ENCODE assay signal across 21 cellular contexts in the genomic region with DNA sequence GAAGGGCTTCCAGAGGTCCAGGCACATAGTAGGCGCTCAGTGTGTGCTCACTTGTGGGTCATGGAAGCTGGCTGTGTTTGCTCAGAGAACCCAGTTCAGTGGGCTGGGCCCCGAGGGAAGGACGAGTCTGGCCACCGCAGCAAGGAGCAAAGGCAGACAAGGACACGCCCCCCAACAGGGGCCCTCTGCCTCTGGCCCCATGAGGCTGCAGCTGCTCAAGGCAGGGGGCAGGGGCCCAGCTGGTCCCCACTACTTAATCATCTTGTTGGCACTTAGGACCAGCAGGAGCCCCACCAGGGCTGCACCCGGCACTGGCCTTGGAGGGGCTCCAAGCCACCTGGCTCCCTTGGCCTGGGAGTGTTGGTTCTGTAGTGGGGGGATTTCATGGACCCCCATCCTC. TPM values are rescaled to one million over a fixed set of nuclear protein-coding genes. Genes with fewer than 3 reads are reported as not detected.
DNase-seq lines count a peak whose midpoint lies in the region; ATAC-seq, FAIRE-seq and TF ChIP-seq lines count a peak whose summit lies in the region.
"Had no signal": no experiment of that assay in that cellular context is flagged by ENCODE, and none has a peak within 500 bp of the region (broad histone marks: within the 10 kb centered on the region; RNA-seq: fewer than 3 reads in every experiment).

No MANE protein-coding gene starts in this region.

- peaks cover 5% of the 10 kb centered on the region for H3K27me3 Mint-ChIP-seq in endothelial cell (ENCODE audit: unreplicated experiment)
- no peaks in the 10 kb centered on the region for H3K27me3 Mint-ChIP-seq in activated CD8-positive, alpha-beta T cell treated with anti-CD3 and anti-CD28 coated beads for 36 hours
- H3K27me3 Mint-ChIP-seq in activated T-cell treated with anti-CD3 and anti-CD28 coated beads, Interleukin-2, amount 50 U/mL, for 72 hours (ENCODE audit: low read depth): peaks cover 7% of the 10 kb centered on the region
- H3K27me3 Mint-ChIP-seq: CD4-positive, alpha-beta T cell had no signal

- peaks cover 100% of the 10 kb centered on the region for H4K20me1 ChIP-seq in BLaER1

- H3K36me3 ChIP-seq in BLaER1: peaks cover 84% of the 10 kb centered on the region

- H3K27ac ChIP-seq in BLaER1: peak overlapping the region; percentile 47

- ATAC-seq in activated CD8-positive, alpha-beta T cell treated with anti-CD3 and anti-CD28 coated beads for 36 hours: no peak
- no peak for ATAC-seq in activated T-cell treated with anti-CD3 and anti-CD28 coated beads, Interleukin-2, amount 50 U/mL, for 72 hours (replicated peaks in 1 of 2)
- no peak for ATAC-seq in HG03378 (IDR thresholded peaks at IDR 0.05; ENCODE audit: unreplicated experiment)
- ATAC-seq: GM23338, HepG2 had no signal

- POLR2A ChIA-PET in activated CD8-positive, alpha-beta T cell treated with anti-CD3 and anti-CD28 coated beads for 36 hours (lab: Charles Lee): no interaction called here

- intact Hi-C loops in activated CD8-positive, alpha-beta T cell treated with anti-CD3 and anti-CD28 coated beads for 36 hours (cut with micrococcal nuclease): no loop called here

- H3K9ac ChIP-seq in BLaER1: no peak overlapping the region

- H3K4me1 Mint-ChIP-seq in endothelial cell (ENCODE audit: unreplicated experiment): no peaks in the 10 kb centered on the region
- H3K4me1 Mint-ChIP-seq in activated CD8-positive, alpha-beta T cell treated with anti-CD3 and anti-CD28 coated beads for 36 hours (ENCODE audit: low read depth): peaks cover 2% of the 10 kb centered on the region
- H3K4me1 Mint-ChIP-seq in activated T-cell treated with anti-CD3 and anti-CD28 coated beads, Interleukin-2, amount 50 U/mL, for 72 hours (ENCODE audit: low read depth): no peaks in the 10 kb centered on the region
- H3K4me1 Mint-ChIP-seq: GM23338 had no signal

- no peaks in the 10 kb centered on the region for H3K36me3 Mint-ChIP-seq in endothelial cell (ENCODE audit: low read depth, unreplicated experiment)
- H3K36me3 Mint-ChIP-seq in activated CD8-positive, alpha-beta T cell treated with anti-CD3 and anti-CD28 coated beads for 36 hours (ENCODE audit: low read depth): no peaks in the 10 kb centered on the region
- no peaks in the 10 kb centered on the region for H3K36me3 Mint-ChIP-seq in activated T-cell treated with anti-CD3 and anti-CD28 coated beads, Interleukin-2, amount 50 U/mL, for 72 hours (ENCODE audit: insufficient read depth in 2 of 2)

- FAIRE-seq in HTR-8/SVneo (lab: Jason Lieb, UNC): peak; percentile 20
- FAIRE-seq: G401.6, GM12891, HepG2 had no signal

- no peaks in the 10 kb centered on the region for H3K27me3 ChIP-seq in BLaER1

- no peak for TF ChIP-seq CTCF in endothelial cell (IDR thresholded peaks at IDR 0.05; ENCODE audit: unreplicated experiment)
- TF ChIP-seq CTCF in activated CD8-positive, alpha-beta T cell treated with anti-CD3 and anti-CD28 coated beads for 36 hours (IDR thresholded peaks at IDR 0.05): no peak

- peaks cover 86% of the 10 kb centered on the region for H3K4me1 ChIP-seq in BLaER1

- CTCF ChIA-PET in activated CD8-positive, alpha-beta T cell treated with anti-CD3 and anti-CD28 coated beads for 36 hours (lab: Charles Lee): no interaction called here

- H3K4me2 ChIP-seq in BLaER1: peak overlapping the region; percentile 93
- H3K4me2 ChIP-seq: GM23338 had no signal

- peak; percentile 18 for DNase-seq in NCI-H1694 treated with DMSO at 0.1 percent for 48 hours (lab: John Stamatoyannopoulos, UW)
- no peak for DNase-seq in NCI-H1694 (lab: John Stamatoyannopoulos, UW)
- DNase-seq in HTR-8/SVneo (ENCODE audit: insufficient read length, low spot score): no peak
- no peak for DNase-seq in endothelial cell (ENCODE audit: low spot score)
- no peak for DNase-seq in activated CD8-positive, alpha-beta T cell treated with anti-CD3 and anti-CD28 coated beads for 36 hours
- no peak for DNase-seq in activated T-cell treated with anti-CD3 and anti-CD28 coated beads, Interleukin-2, amount 50 U/mL, for 72 hours
- DNase-seq: 8988T; AML-193; C1 segment of cervical spinal cord; Calu3; CD4-positive, alpha-beta T cell; DMS153; DMS79 treated with DMSO at 0.1 percent for 48 hours; EL; H7 had no signal

- H3K4me3 ChIP-seq in BLaER1: no peak overlapping the region
- H3K4me3 ChIP-seq: GM23338 had no signal

- H3K27ac Mint-ChIP-seq in endothelial cell (ENCODE audit: unreplicated experiment): peak overlapping the region; percentile 18
- H3K27ac Mint-ChIP-seq in activated CD8-positive, alpha-beta T cell treated with anti-CD3 and anti-CD28 coated beads for 36 hours: no peak overlapping the region
- H3K27ac Mint-ChIP-seq in activated T-cell treated with anti-CD3 and anti-CD28 coated beads, Interleukin-2, amount 50 U/mL, for 72 hours: no peak overlapping the region
- H3K27ac Mint-ChIP-seq: CD4-positive, alpha-beta T cell; GM23338 had no signal

- no peaks in the 10 kb centered on the region for H3K9me3 ChIP-seq in BLaER1

- no peaks in the 10 kb centered on the region for H3K9me3 Mint-ChIP-seq in endothelial cell (ENCODE audit: unreplicated experiment)
- no peaks in the 10 kb centered on the region for H3K9me3 Mint-ChIP-seq in activated CD8-positive, alpha-beta T cell treated with anti-CD3 and anti-CD28 coated beads for 36 hours
- no peaks in the 10 kb centered on the region for H3K9me3 Mint-ChIP-seq in activated T-cell treated with anti-CD3 and anti-CD28 coated beads, Interleukin-2, amount 50 U/mL, for 72 hours
- H3K9me3 Mint-ChIP-seq: CD4-positive, alpha-beta T cell had no signal

- no peak overlapping the region for H3K4me3 Mint-ChIP-seq in endothelial cell (ENCODE audit: unreplicated experiment)
- H3K4me3 Mint-ChIP-seq in activated CD8-positive, alpha-beta T cell treated with anti-CD3 and anti-CD28 coated beads for 36 hours: no peak overlapping the region
- H3K4me3 Mint-ChIP-seq in activated T-cell treated with anti-CD3 and anti-CD28 coated beads, Interleukin-2, amount 50 U/mL, for 72 hours: no peak overlapping the region
- H3K4me3 Mint-ChIP-seq: CD4-positive, alpha-beta T cell; GM23338 had no signal

RNA-seq across cellular contexts. Expression of a gene that starts 16.1 kb away (rescaled TPM):
- total RNA-seq in endothelial cell (ENCODE audit: unreplicated experiment): 0.56 TPM
- total RNA-seq in activated CD8-positive, alpha-beta T cell treated with anti-CD3 and anti-CD28 coated beads for 36 hours: not detected
- total RNA-seq in activated T-cell treated with anti-CD3 and anti-CD28 coated beads, Interleukin-2, amount 50 U/mL, for 72 hours: not detected
- total RNA-seq: Calu3, HepG2 had no signal
